15 cellular contexts compared by ENCODE assay signal in the genomic region with DNA sequence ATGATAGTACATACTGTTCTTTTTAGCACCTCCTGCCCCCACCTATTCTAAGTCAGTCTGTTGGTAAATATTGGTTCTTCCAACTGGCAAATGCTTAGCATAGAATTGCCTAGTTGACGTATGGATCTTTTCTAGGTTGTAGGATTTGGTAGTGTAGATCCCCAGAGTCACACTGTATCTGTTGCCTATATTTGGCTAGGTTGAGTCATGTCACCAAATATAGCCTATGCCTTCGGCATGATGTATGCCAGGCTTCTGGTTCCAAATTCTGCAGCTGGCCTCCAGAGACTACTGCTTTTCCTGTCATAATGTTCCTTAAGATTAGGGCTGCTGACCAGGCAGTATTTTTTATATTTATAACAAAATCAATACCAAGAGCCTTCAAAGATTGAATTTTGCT. TPM values are rescaled to one million over a fixed set of nuclear protein-coding genes. Genes with fewer than 3 reads are reported as not detected.
DNase-seq lines count a peak whose midpoint lies in the region; ATAC-seq, FAIRE-seq and TF ChIP-seq lines count a peak whose summit lies in the region.
"Had no signal": no experiment of that assay in that cellular context is flagged by ENCODE, and none has a peak within 500 bp of the region (broad histone marks: within the 10 kb centered on the region; RNA-seq: fewer than 3 reads in every experiment).

No MANE protein-coding gene starts in this region.

- peaks cover 6% of the 10 kb centered on the region for H3K36me3 ChIP-seq in adipocyte (ENCODE audit: control insufficient read depth, insufficient read depth, low read length, severe bottlenecking)
- H3K36me3 ChIP-seq in pancreas, result no peaks in the 10 kb centered on the region
- no peaks in the 10 kb centered on the region for H3K36me3 ChIP-seq in CD4-positive, alpha-beta memory T cell (ENCODE audit: insufficient read depth, low read length)

- H3K27ac ChIP-seq in foreskin keratinocyte, result no peak overlapping the region
- no peak overlapping the region for H3K27ac ChIP-seq in pancreas
- no peak overlapping the region for H3K27ac ChIP-seq in CD4-positive, alpha-beta memory T cell (ENCODE audit: low read depth, low read length)

- H3K9me3 ChIP-seq in adipocyte (ENCODE audit: control insufficient read depth, low read length) (no peaks in the 10 kb centered on the region), pancreas (no peaks in the 10 kb centered on the region)
- H3K9me3 ChIP-seq in CD4-positive, alpha-beta memory T cell (ENCODE audit: control insufficient read depth in 1 of 2, low read length in 2 of 2), result no peaks in the 10 kb centered on the region

- no peak overlapping the region for H3K4me3 Mint-ChIP-seq in CD4-positive, alpha-beta memory T cell
- H3K4me3 Mint-ChIP-seq: CD8-positive, alpha-beta T cell; natural killer cell; stimulated activated effector memory CD8-positive, alpha-beta T cell treated with anti-CD3 and anti-CD28 coated beads, Interleukin-12 subunit alpha, Interleukin-12 subunit beta, amount 100 ng/mL, for 72 hours had no signal

- POLR2A ChIA-PET in CD4-positive, alpha-beta memory T cell (lab: Charles Lee; ENCODE audit: partially characterized antibody), result interaction anchor here (1.0 to 1.6 kb wide), 2 partner anchors 35 to 41 kb away, joined by 3 to 5 read pairs; no protein-coding TSS in a partner anchor

- in situ Hi-C loops in G401 (cut with HindIII; ENCODE audit: low sequenced_read_pairs), result no loop called here

- no peak for FAIRE-seq in pancreas (lab: Jason Lieb, UNC)
- FAIRE-seq: colon had no signal

- H3K27ac Mint-ChIP-seq in CD4-positive, alpha-beta memory T cell, result no peak overlapping the region
- H3K27ac Mint-ChIP-seq: CD8-positive, alpha-beta T cell; natural killer cell; stimulated activated effector memory CD8-positive, alpha-beta T cell treated with anti-CD3 and anti-CD28 coated beads, Interleukin-12 subunit alpha, Interleukin-12 subunit beta, amount 100 ng/mL, for 72 hours had no signal

- no peaks in the 10 kb centered on the region for H3K9me3 Mint-ChIP-seq in CD4-positive, alpha-beta memory T cell
- H3K9me3 Mint-ChIP-seq: CD8-positive, alpha-beta T cell; natural killer cell; stimulated activated effector memory CD8-positive, alpha-beta T cell treated with anti-CD3 and anti-CD28 coated beads, Interleukin-12 subunit alpha, Interleukin-12 subunit beta, amount 100 ng/mL, for 72 hours had no signal

- peaks cover 39% of the 10 kb centered on the region for H3K4me1 ChIP-seq in adipocyte (ENCODE audit: control insufficient read depth, insufficient read depth, low read length)
- no peaks in the 10 kb centered on the region for H3K4me1 ChIP-seq in foreskin keratinocyte
- H3K4me1 ChIP-seq in pancreas, result peaks cover 18 to 56% (median 42%) of the 10 kb centered on the region in 3 donors
- peaks cover 4% of the 10 kb centered on the region for H3K4me1 ChIP-seq in CD4-positive, alpha-beta memory T cell (ENCODE audit: insufficient read depth, low read length)

- peaks cover 0 to 15% (median 10%) of the 10 kb centered on the region in 4 donors for H3K4me1 Mint-ChIP-seq in CD4-positive, alpha-beta memory T cell

- H3K27me3 ChIP-seq in adipocyte (replicated peaks; ENCODE audit: control insufficient read depth, insufficient read depth, low read length), result no peaks in the 10 kb centered on the region
- no peaks in the 10 kb centered on the region for H3K27me3 ChIP-seq in foreskin keratinocyte
- H3K27me3 ChIP-seq in pancreas, result no peaks in the 10 kb centered on the region
- H3K27me3 ChIP-seq in CD4-positive, alpha-beta memory T cell (ENCODE audit: insufficient read depth, low read length), result no peaks in the 10 kb centered on the region

- CTCF ChIA-PET in CD4-positive, alpha-beta memory T cell (lab: Charles Lee; ENCODE audit: partially characterized antibody), result interaction anchor here (1.3 to 5.5 kb wide), 13 partner anchors 9 to 330 kb away, joined by 3 to 116 read pairs (median 4); a partner anchor contains a TSS

- DNase-seq in G401 (ENCODE audit: low spot score), result peak; percentile 53
- DNase-seq in adipocyte (ENCODE audit: low read depth), result peak; percentile 43
- no peak for DNase-seq in foreskin keratinocyte
- DNase-seq in pancreas, result peak in 1 of 6 donors; percentile 34
- no peak for DNase-seq in CD4-positive, alpha-beta memory T cell
- DNase-seq: activated T-cell treated with anti-CD3 and anti-CD28 coated beads, Interleukin-2, amount 50 U/mL, for 1 hour; CD8-positive, alpha-beta T cell; natural killer cell; NCI-H187 treated with DMSO at 0.1 percent for 48 hours; stimulated activated CD4-positive, alpha-beta T cell treated with anti-CD3 and anti-CD28 coated beads, Interleukin-15, amount 100 ng/mL, for 24 hours had no signal

- peaks cover 5% of the 10 kb centered on the region in 2 donors for H3K36me3 Mint-ChIP-seq in CD4-positive, alpha-beta memory T cell
- H3K36me3 Mint-ChIP-seq: natural killer cell; stimulated activated effector memory CD8-positive, alpha-beta T cell treated with anti-CD3 and anti-CD28 coated beads, Interleukin-12 subunit alpha, Interleukin-12 subunit beta, amount 100 ng/mL, for 72 hours had no signal

- H3K9ac ChIP-seq in adipocyte (ENCODE audit: low read length), result no peak overlapping the region

- 29 to 31% methylated on average over 2 of the region's 2 CpGs for WGBS in pancreas, 2 donors

- ATAC-seq in foreskin keratinocyte (peak; percentile 37), pancreas (peak; percentile 79 to 86 (median 84)), GM21717 (IDR thresholded peaks at IDR 0.05; ENCODE audit: unreplicated experiment) (no peak), GM21786 (IDR thresholded peaks at IDR 0.05; ENCODE audit: unreplicated experiment) (no peak), HG02763 (IDR thresholded peaks at IDR 0.05; ENCODE audit: unreplicated experiment) (no peak)
- ATAC-seq: CD8-positive, alpha-beta T cell; natural killer cell; stimulated activated effector memory CD8-positive, alpha-beta T cell treated with anti-CD3 and anti-CD28 coated beads, Interleukin-12 subunit alpha, Interleukin-12 subunit beta, amount 100 ng/mL, for 72 hours had no signal

- intact Hi-C loops in pancreas (cut with DNase I), result no loop called here
- intact Hi-C loops in CD4-positive, alpha-beta memory T cell (cut with micrococcal nuclease), result no loop called here

- H3K4me3 ChIP-seq in adipocyte (ENCODE audit: low read length) (no peak overlapping the region), pancreas (no peak overlapping the region)
- no peak overlapping the region for H3K4me3 ChIP-seq in CD4-positive, alpha-beta memory T cell (ENCODE audit: low read length in 2 of 2)

- TF ChIP-seq CTCF in foreskin keratinocyte (conservative IDR thresholded peaks at IDR 0.05) (no peak), pancreas (IDR thresholded peaks at IDR 0.05) (no peak)

- no peaks in the 10 kb centered on the region for H3K27me3 Mint-ChIP-seq in CD4-positive, alpha-beta memory T cell

RNA-seq across cellular contexts. Expression of a gene that starts 38.2 kb away (rescaled TPM):
- total RNA-seq in G401 (2014; rRNA removed; shearing (Covaris generic)), result 4.0 and 6.6 TPM in 2 replicates
- total RNA-seq in foreskin keratinocyte (9.0 and 10.6 TPM in 2 replicates), pancreas (10 to 100 TPM; 24.3 to 51.2 (median 30.0) TPM)
- polyA plus RNA-seq in foreskin keratinocyte (1.0 and 1.2 TPM in 2 replicates), pancreas (10 to 100 TPM; 11.6 to 15.9 TPM)
- total RNA-seq in CD4-positive, alpha-beta memory T cell, result 10 to 100 TPM; 17.1 to 18.3 TPM
- 1 to 10 TPM; 1.9 to 6.1 TPM for polyA plus RNA-seq in CD4-positive, alpha-beta memory T cell

Comparison
In these comparisons a context has a peak if more than half of its experiments do, and no peak if none do; other contexts are left out.
1. DNase-seq: peak in G401 (single experiment) and adipocyte (single experiment); none in foreskin keratinocyte (0 of 2) and CD4-positive, alpha-beta memory T cell (0 of 5).
2. ATAC-seq: peak in foreskin keratinocyte (single experiment) and pancreas (4 of 4); none in GM21717 (single experiment), GM21786 (single experiment) and HG02763 (single experiment).